19 cellular contexts compared by ENCODE assay signal in genomic region chr16:2609827-2610470, GRCh38.
DNase-seq lines count a peak whose midpoint lies in the region; ATAC-seq and TF ChIP-seq lines count a peak whose summit lies in the region.
"Had no signal": no experiment of that assay in that cellular context is flagged by ENCODE, and none has a peak within 500 bp of the region (broad histone marks: within the 10 kb centered on the region; RNA-seq: fewer than 3 reads in every experiment).

No MANE protein-coding gene starts in this region.

- TF ChIP-seq CTCF in left ventricle myocardium inferior (IDR thresholded peaks at IDR 0.05; ENCODE audit: borderline replicate concordance) (no peak), chondrocyte (IDR thresholded peaks at IDR 0.05) (no peak)

- H3K27ac Mint-ChIP-seq in chondrocyte (ENCODE audit: unreplicated experiment) (no peak overlapping the region), naive B cell (peak overlapping the region in 4 of 6 donors; percentile 33 to 83 (median 49))
- H3K27ac Mint-ChIP-seq in activated T-cell treated with anti-CD3 and anti-CD28 coated beads, Interleukin-2, amount 50 U/mL, for 24 hours: no peak overlapping the region

- H3K36me3 Mint-ChIP-seq in chondrocyte (ENCODE audit: low read depth) (peaks cover 9% of the 10 kb centered on the region), naive B cell (no peaks in the 10 kb centered on the region)
- H3K36me3 Mint-ChIP-seq in activated T-cell treated with anti-CD3 and anti-CD28 coated beads, Interleukin-2, amount 50 U/mL, for 24 hours (ENCODE audit: low read depth): peaks cover 40% of the 10 kb centered on the region

- H3K27me3 ChIP-seq in left ventricle myocardium inferior (ENCODE audit: low read depth) (no peaks in the 10 kb centered on the region), aorta (ENCODE audit: control insufficient read depth in 1 of 2, insufficient read depth in 2 of 2, low read length in 1 of 2) (no peaks in the 10 kb centered on the region)

- intact Hi-C loops in left ventricle myocardium inferior (cut with micrococcal nuclease) (no loop called here), left ventricle myocardium superior (cut with micrococcal nuclease) (no loop called here), aorta (cut with DNase I) (loop anchor here in 1 of 2 donors (10.0 kb wide), 1 partner anchor 65 kb away; no protein-coding TSS in a partner anchor)

- H3K27ac ChIP-seq in left ventricle myocardium inferior (replicated peaks) (peak overlapping the region; percentile 38), aorta (ENCODE audit: low read depth in 1 of 2, low read length in 2 of 2) (no peak overlapping the region)
- H3K27ac ChIP-seq: A549 had no signal

- H3K9me3 Mint-ChIP-seq in chondrocyte (ENCODE audit: low read depth): no peaks in the 10 kb centered on the region
- no peaks in the 10 kb centered on the region for H3K9me3 Mint-ChIP-seq in naive B cell
- no peaks in the 10 kb centered on the region for H3K9me3 Mint-ChIP-seq in activated T-cell treated with anti-CD3 and anti-CD28 coated beads, Interleukin-2, amount 50 U/mL, for 24 hours

- DNase-seq in left ventricle myocardium inferior (no peak), left ventricle myocardium superior (no peak), chondrocyte (ENCODE audit: low spot score) (peak; percentile 62), naive B cell (no peak), aorta (peak; percentile 13 to 60), T1000 (lab: John Stamatoyannopoulos, UW) (no peak)
- DNase-seq in activated T-cell treated with anti-CD3 and anti-CD28 coated beads, Interleukin-2, amount 50 U/mL, for 24 hours: no peak
- DNase-seq: C1 segment of cervical spinal cord, DND-41, GOT3, KBM-7, NCI-H1436, NCI-H2029 treated with DMSO at 0.1 percent for 48 hours, NCI-H2171 treated with DMSO at 0.1 percent for 48 hours, NCI-H510A, NCI-H774, RPMI8226 had no signal

- WGBS in aorta, 2 donors: 88 to 92% methylated on average over 12 of the region's 12 CpGs

- no peak overlapping the region for H3K4me3 ChIP-seq in left ventricle myocardium inferior
- H3K4me3 ChIP-seq in aorta (ENCODE audit: low read length in 2 of 2): no peak overlapping the region
- H3K4me3 ChIP-seq: A549 had no signal

- H3K9me3 ChIP-seq in left ventricle myocardium inferior (replicated peaks) (no peaks in the 10 kb centered on the region), aorta (ENCODE audit: control insufficient read depth, low read length) (no peaks in the 10 kb centered on the region)
- H3K9me3 ChIP-seq: A549 had no signal

- H3K4me3 Mint-ChIP-seq in chondrocyte (ENCODE audit: unreplicated experiment) (no peak overlapping the region), naive B cell (no peak overlapping the region)
- no peak overlapping the region for H3K4me3 Mint-ChIP-seq in activated T-cell treated with anti-CD3 and anti-CD28 coated beads, Interleukin-2, amount 50 U/mL, for 24 hours

- peaks cover 17% of the 10 kb centered on the region for H3K4me1 Mint-ChIP-seq in chondrocyte (ENCODE audit: low read depth)
- H3K4me1 Mint-ChIP-seq in naive B cell: peaks cover 5 to 19% (median 13%) of the 10 kb centered on the region in 3 donors
- H3K4me1 Mint-ChIP-seq in activated T-cell treated with anti-CD3 and anti-CD28 coated beads, Interleukin-2, amount 50 U/mL, for 24 hours (ENCODE audit: low read depth): peaks cover 15% of the 10 kb centered on the region

- ATAC-seq in left ventricle myocardium superior: no peak
- no peak for ATAC-seq in naive B cell (ENCODE audit: low read depth in 2 of 2)
- no peak for ATAC-seq in aorta (ENCODE audit: low FRiP score)
- ATAC-seq in HG02623 (IDR thresholded peaks at IDR 0.05; ENCODE audit: unreplicated experiment): no peak
- ATAC-seq: A549 had no signal

- H3K4me1 ChIP-seq in left ventricle myocardium inferior: peaks cover 15% of the 10 kb centered on the region
- H3K4me1 ChIP-seq in aorta (ENCODE audit: control insufficient read depth in 1 of 2, insufficient read depth in 2 of 2, low read length in 2 of 2): no peaks in the 10 kb centered on the region

- H3K27me3 Mint-ChIP-seq in chondrocyte (ENCODE audit: low read depth) (no peaks in the 10 kb centered on the region), naive B cell (no peaks in the 10 kb centered on the region)
- H3K27me3 Mint-ChIP-seq in activated T-cell treated with anti-CD3 and anti-CD28 coated beads, Interleukin-2, amount 50 U/mL, for 24 hours: no peaks in the 10 kb centered on the region

- peaks cover 19% of the 10 kb centered on the region for H3K36me3 ChIP-seq in left ventricle myocardium inferior
- H3K36me3 ChIP-seq in aorta (ENCODE audit: control insufficient read depth in 1 of 2, insufficient read depth in 2 of 2, low read length in 1 of 2): peaks cover 0 to 2% of the 10 kb centered on the region in 2 donors

Comparison
In these comparisons a context has a peak if more than half of its experiments do, and no peak if none do; other contexts are left out.
1. DNase-seq: peak in chondrocyte (single experiment) and aorta (2 of 2); none in left ventricle myocardium inferior (single experiment), left ventricle myocardium superior (single experiment), naive B cell (single experiment), activated T-cell treated with anti-CD3 and anti-CD28 coated beads, Interleukin-2, amount 50 U/mL, for 24 hours (single experiment) and T1000 (single experiment).
2. H3K27ac Mint-ChIP-seq: peak in naive B cell (4 of 6); none in chondrocyte (single experiment) and activated T-cell treated with anti-CD3 and anti-CD28 coated beads, Interleukin-2, amount 50 U/mL, for 24 hours (single experiment).